ENCODE assay signal across 1 cellular context in the genomic region with DNA sequence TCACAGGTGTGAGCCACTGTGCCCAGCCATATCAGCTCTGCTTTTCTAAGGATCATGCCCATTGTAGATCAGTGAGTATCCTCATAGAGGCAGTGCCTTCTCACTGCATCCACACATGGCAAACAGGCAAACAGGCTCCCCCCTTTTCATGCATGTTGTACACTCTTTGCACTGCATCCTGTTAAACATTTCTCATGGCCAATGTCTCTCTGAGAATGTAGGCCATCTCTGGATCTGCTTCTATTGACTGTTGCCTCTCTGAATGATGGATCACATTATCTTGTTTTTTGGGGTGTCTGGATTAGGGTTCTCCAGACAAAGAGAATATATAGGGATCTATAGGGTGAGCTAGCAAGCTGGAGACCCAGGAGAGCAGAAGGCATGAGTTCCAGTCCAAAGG.
TF ChIP-seq lines count a peak whose summit lies in the region.

No MANE protein-coding gene starts in this region.

TF ChIP-seq in HepG2, 621 proteins besides CTCF, POLR2A, EP300 and RAD21:
- no peak for TF ChIP-seq ZC3H13 (CRISPR knock-in tag; IDR thresholded peaks at IDR 0.05)
- TF ChIP-seq SYNCRIP (IDR thresholded peaks at IDR 0.05; ENCODE audit: insufficient read depth, low read depth, low read length), result no peak
- TF ChIP-seq ZNF567 (CRISPR knock-in tag; IDR thresholded peaks at IDR 0.05; ENCODE audit: borderline replicate concordance), result peak; percentile 44; the same call in 1 of the 2 replicates
